In the genomic region with DNA sequence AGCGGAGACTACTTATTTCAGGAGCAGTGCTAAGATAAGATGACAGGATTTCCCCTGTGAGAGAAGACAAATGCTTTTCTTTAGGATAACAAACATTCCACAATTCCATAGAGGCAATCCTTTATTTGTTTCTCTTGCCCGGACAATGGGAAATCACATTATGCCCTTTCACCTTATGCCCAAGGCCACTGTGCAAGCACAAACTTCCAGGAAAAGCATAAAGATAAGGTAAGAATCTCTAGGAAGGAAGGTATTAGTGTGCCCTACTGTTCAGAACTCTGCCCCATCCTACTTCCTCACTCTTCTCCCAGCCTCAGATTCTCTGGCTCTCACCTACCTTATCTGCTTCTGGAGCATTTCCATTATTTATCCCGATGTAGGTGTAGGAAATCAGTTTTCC, we compare ENCODE assay signal across 1 cellular context.
TF ChIP-seq lines count a peak whose summit lies in the region.

No MANE protein-coding gene starts in this region.

TF ChIP-seq in H1, 55 proteins besides CTCF, POLR2A, EP300 and RAD21 (continued from another document):
- TF ChIP-seq, protein P1, sequence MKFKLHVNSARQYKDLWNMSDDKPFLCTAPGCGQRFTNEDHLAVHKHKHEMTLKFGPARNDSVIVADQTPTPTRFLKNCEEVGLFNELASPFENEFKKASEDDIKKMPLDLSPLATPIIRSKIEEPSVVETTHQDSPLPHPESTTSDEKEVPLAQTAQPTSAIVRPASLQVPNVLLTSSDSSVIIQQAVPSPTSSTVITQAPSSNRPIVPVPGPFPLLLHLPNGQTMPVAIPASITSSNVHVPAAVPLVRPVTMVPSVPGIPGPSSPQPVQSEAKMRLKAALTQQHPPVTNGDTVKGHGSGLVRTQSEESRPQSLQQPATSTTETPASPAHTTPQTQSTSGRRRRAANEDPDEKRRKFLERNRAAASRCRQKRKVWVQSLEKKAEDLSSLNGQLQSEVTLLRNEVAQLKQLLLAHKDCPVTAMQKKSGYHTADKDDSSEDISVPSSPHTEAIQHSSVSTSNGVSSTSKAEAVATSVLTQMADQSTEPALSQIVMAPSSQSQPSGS (IDR thresholded peaks at IDR 0.05; ENCODE audit: low read length), result no peak
- TF ChIP-seq RBBP5 (IDR thresholded peaks at IDR 0.05; ENCODE audit: borderline replicate concordance, low read depth, low read length), result no peak
- TF ChIP-seq CBX5 (IDR thresholded peaks at IDR 0.05; ENCODE audit: low read depth, low read length), result no peak
- no peak for TF ChIP-seq SIX5 (IDR thresholded peaks at IDR 0.05; ENCODE audit: low read depth, low read length)
- no peak for TF ChIP-seq BACH1 (IDR thresholded peaks at IDR 0.05; ENCODE audit: low read length)
- no peak for TF ChIP-seq EGR1 (IDR thresholded peaks at IDR 0.05; ENCODE audit: borderline replicate concordance, low read depth, low read length)
- no peak for TF ChIP-seq PHF8 (conservative IDR thresholded peaks at IDR 0.05; ENCODE audit: low read depth, low read length)
- no peak for TF ChIP-seq GTF2F1 (IDR thresholded peaks at IDR 0.05; ENCODE audit: borderline replicate concordance, low read depth, low read length)
- TF ChIP-seq EZH2 (IDR thresholded peaks at IDR 0.05; ENCODE audit: low read depth, low read length, severe bottlenecking), result no peak
- no peak for TF ChIP-seq SP4 (IDR thresholded peaks at IDR 0.05; ENCODE audit: low read length)
- TF ChIP-seq MAFK (IDR thresholded peaks at IDR 0.05; ENCODE audit: low read depth, low read length), result no peak
- TF ChIP-seq SP1 (IDR thresholded peaks at IDR 0.05; ENCODE audit: low read depth, low read length), result no peak
- no peak for TF ChIP-seq KDM1A (IDR thresholded peaks at IDR 0.05; ENCODE audit: borderline replicate concordance, low read length)
- no peak for TF ChIP-seq CTBP2 (IDR thresholded peaks at IDR 0.05; ENCODE audit: borderline replicate concordance, insufficient read depth, insufficient read length, low read length)
- TF ChIP-seq, protein P2, sequence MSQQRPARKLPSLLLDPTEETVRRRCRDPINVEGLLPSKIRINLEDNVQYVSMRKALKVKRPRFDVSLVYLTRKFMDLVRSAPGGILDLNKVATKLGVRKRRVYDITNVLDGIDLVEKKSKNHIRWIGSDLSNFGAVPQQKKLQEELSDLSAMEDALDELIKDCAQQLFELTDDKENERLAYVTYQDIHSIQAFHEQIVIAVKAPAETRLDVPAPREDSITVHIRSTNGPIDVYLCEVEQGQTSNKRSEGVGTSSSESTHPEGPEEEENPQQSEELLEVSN (IDR thresholded peaks at IDR 0.05), result no peak
- TF ChIP-seq SAP30 (IDR thresholded peaks at IDR 0.05; ENCODE audit: insufficient read depth, insufficient replicate concordance, low read length), result no peak
- no peak for TF ChIP-seq SP2 (IDR thresholded peaks at IDR 0.05; ENCODE audit: low read length)
